Comparison of ENCODE assay signal across 36 cellular contexts in the genomic region with DNA sequence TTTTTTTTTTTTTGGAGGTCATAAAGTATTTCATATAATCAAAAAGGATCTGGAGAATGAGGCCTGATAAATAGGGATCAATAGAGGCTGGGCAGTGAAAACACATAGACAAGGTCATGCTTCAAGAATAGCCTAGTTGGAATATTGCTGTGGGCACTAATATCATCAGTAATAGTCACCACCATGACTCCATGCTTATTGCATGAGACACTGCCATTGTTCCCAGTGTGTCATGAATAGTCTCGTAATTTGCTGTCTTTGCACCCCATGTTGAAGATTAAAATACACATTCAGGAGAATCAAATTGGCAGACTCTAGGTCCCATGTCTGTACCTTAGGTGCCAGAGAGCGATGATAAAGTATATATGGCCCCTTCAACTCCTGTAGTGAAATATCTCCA. TPM values are rescaled to one million over a fixed set of nuclear protein-coding genes. Genes with fewer than 3 reads are reported as not detected.
"Had no signal": no experiment of that assay in that cellular context is flagged by ENCODE, and none has a peak within 500 bp of the region (broad histone marks: within the 10 kb centered on the region; RNA-seq: fewer than 3 reads in every experiment).

No MANE protein-coding gene starts in this region.

- H3K36me3 ChIP-seq: MG63 had no signal

- DNase-seq: Karpas-422, Kasumi-1, MG63, MM.1S, MV-4-11, NCI-H1048, NCI-H1092, NCI-H1092 treated with DMSO at 0.1 percent for 48 hours, NCI-H1105, NCI-H1105 treated with DMSO at 0.1 percent for 48 hours, NCI-H1417, NCI-H1417 treated with DMSO at 0.1 percent for 48 hours, NCI-H1436, NCI-H1436 treated with DMSO at 0.1 percent for 48 hours, NCI-H146, NCI-H1694, NCI-H1694 treated with DMSO at 0.1 percent for 48 hours, NCI-H187, NCI-H187 treated with DMSO at 0.1 percent for 48 hours, NCI-H1930, NCI-H2029, NCI-H2029 treated with DMSO at 0.1 percent for 48 hours, NCI-H2081, NCI-H2081 treated with DMSO at 0.1 percent for 48 hours, NCI-H2107, NCI-H2171, NCI-H2227 treated with DMSO at 0.1 percent for 48 hours, NCI-H226, NCI-H345, NCI-H446, NCI-H446 treated with DMSO at 0.1 percent for 48 hours, NCI-H510A, NCI-H510A treated with DMSO at 0.1 percent for 48 hours had no signal

- H3K9ac ChIP-seq: KMS-11 had no signal

- H3K4me3 ChIP-seq: MG63 had no signal

- H3K27ac ChIP-seq: KMS-11 had no signal

- H3K4me2 ChIP-seq: KMS-11 had no signal

- H3K27me3 ChIP-seq: MG63 had no signal

- H3K9me3 ChIP-seq: MG63 had no signal

RNA-seq across cellular contexts. Expression of a gene that starts 10.3 kb away (rescaled TPM):
- total RNA-seq: M059J, MCF 10A had no signal
